15 cellular contexts compared by ENCODE assay signal in the genomic region with DNA sequence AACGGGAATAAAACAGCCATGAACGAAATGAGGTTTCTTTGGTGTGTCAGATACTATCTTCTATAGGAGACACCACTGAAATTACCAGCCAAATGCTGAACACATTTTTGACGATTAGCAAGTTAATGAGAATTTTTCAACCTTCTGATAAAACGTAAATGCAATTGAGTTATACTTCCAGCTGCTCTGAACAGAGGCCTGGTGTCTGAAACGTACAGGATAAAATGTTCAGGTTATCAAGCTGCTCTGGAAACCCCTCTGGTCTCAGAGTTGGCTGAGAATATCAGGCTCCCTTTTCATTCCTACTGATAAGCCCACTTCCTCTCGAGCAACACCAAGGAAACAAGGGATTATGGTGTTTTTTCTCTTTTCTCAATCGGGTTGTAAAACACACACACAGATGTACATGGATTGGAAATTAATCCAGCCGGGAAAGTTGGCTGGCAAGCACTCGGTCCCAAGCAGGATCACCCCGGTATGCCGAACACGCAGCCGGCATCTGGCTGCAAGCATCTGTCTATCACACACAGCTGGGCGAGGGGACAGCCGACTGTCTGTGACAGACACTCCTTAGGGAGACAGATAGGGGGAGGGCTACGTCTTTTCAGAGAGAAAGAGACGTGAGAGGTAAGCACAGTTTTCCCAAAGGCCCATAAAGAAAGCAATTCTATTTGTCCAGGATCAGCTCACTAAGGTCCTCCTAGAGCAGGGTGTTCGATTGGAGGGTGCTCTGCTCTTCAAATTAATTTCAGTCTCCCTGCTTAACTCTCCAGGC.
A peak's percentile ranks its signal among the peaks of the same experiment; 100 is the strongest.
DNase-seq lines count a peak whose midpoint lies in the region; ATAC-seq, FAIRE-seq and TF ChIP-seq lines count a peak whose summit lies in the region.
"Had no signal": no experiment of that assay in that cellular context is flagged by ENCODE, and none has a peak within 500 bp of the region (broad histone marks: within the 10 kb centered on the region; RNA-seq: fewer than 3 reads in every experiment).

No MANE protein-coding gene starts in this region.

- no peak for ATAC-seq in thoracic aorta (ENCODE audit: insufficient number of reproducible peaks, low FRiP score, low read depth)
- ATAC-seq: natural killer cell treated with Interleukin-12 subunit alpha and Interleukin-12 subunit beta and Interleukin-15 and Interleukin-18, amount 100 ng/mL, for 72 hours had no signal

- H3K4me3 ChIP-seq in choroid plexus epithelial cell (ENCODE audit: low read depth, low read length) (peak overlapping the region; percentile 8), kidney (ENCODE audit: low read length in 2 of 2) (peak overlapping the region in 1 of 2 donors; percentile 28), thoracic aorta (peak overlapping the region; percentile 19), MG63 (no peak overlapping the region)

- H3K27ac ChIP-seq in kidney (ENCODE audit: low read depth in 2 of 2, low read length in 2 of 2) (no peak overlapping the region), thoracic aorta (no peak overlapping the region)
- H3K27ac ChIP-seq: brain microvascular endothelial cell, VCaP had no signal

- H3K36me3 ChIP-seq in kidney (ENCODE audit: control insufficient read depth in 1 of 2, insufficient read depth in 2 of 2, low read length in 2 of 2) (peaks cover 5 to 10% of the 10 kb centered on the region in 2 donors), thoracic aorta (no peaks in the 10 kb centered on the region), MG63 (no peaks in the 10 kb centered on the region)

- H3K9me3 ChIP-seq in kidney (ENCODE audit: control insufficient read depth in 1 of 2, low read length in 2 of 2): no peaks in the 10 kb centered on the region
- no peaks in the 10 kb centered on the region for H3K9me3 ChIP-seq in thoracic aorta
- no peaks in the 10 kb centered on the region for H3K9me3 ChIP-seq in MG63

- no peak for FAIRE-seq in kidney (lab: Jason Lieb, UNC)
- FAIRE-seq: A204.1, small intestine had no signal

- H3K4me1 ChIP-seq in kidney (ENCODE audit: control insufficient read depth in 1 of 2, insufficient read depth in 1 of 2, low read depth in 1 of 2, low read length in 2 of 2) (peaks cover 5 to 7% of the 10 kb centered on the region in 2 donors), thoracic aorta (ENCODE audit: control insufficient read depth in 1 of 2, low read depth in 2 of 2) (peaks cover 4 to 15% of the 10 kb centered on the region in 2 donors)

- intact Hi-C loops in kidney (cut with DNase I): no loop called here

- H3K27me3 ChIP-seq in thoracic aorta (replicated peaks; ENCODE audit: insufficient read depth): no peaks in the 10 kb centered on the region
- H3K27me3 ChIP-seq in MG63: no peaks in the 10 kb centered on the region
- H3K27me3 ChIP-seq: brain microvascular endothelial cell had no signal

- peak overlapping the region in 1 of 2 donors; percentile 19 for H3K9ac ChIP-seq in kidney (ENCODE audit: low read length in 2 of 2)

- TF ChIP-seq CTCF in choroid plexus epithelial cell (conservative IDR thresholded peaks at IDR 0.05; ENCODE audit: low read depth, low read length) (no peak), kidney (IDR thresholded peaks at IDR 0.05; ENCODE audit: borderline replicate concordance, extremely low read depth, insufficient read depth) (no peak), thoracic aorta (IDR thresholded peaks at IDR 0.05) (no peak)

- DNase-seq in NCI-H82 (lab: John Stamatoyannopoulos, UW) (peak; percentile 38), NCI-H82 treated with DMSO at 0.1 percent for 48 hours (lab: John Stamatoyannopoulos, UW; ENCODE audit: unreplicated experiment) (no peak), choroid plexus epithelial cell (ENCODE audit: low read depth) (no peak), kidney (peak; percentile 36), thoracic aorta (ENCODE audit: low spot score) (no peak), hippocampal formation (lab: John Stamatoyannopoulos, UW) (no peak), NCI-H446 (lab: John Stamatoyannopoulos, UW) (no peak), MG63 (no peak)
- DNase-seq: DMS 273 treated with DMSO at 0.1 percent for 48 hours, NCI-H446 treated with DMSO at 0.1 percent for 48 hours had no signal

Comparison
In these comparisons a context has a peak if more than half of its experiments do, and no peak if none do; other contexts are left out.
1. DNase-seq: peak in NCI-H82 (single experiment) and kidney (single experiment); none in NCI-H82 treated with DMSO at 0.1 percent for 48 hours (single experiment), choroid plexus epithelial cell (single experiment), thoracic aorta (single experiment), hippocampal formation (0 of 2), NCI-H446 (0 of 2) and MG63 (single experiment).